ENCODE assay signal across 27 cellular contexts in the genomic region with DNA sequence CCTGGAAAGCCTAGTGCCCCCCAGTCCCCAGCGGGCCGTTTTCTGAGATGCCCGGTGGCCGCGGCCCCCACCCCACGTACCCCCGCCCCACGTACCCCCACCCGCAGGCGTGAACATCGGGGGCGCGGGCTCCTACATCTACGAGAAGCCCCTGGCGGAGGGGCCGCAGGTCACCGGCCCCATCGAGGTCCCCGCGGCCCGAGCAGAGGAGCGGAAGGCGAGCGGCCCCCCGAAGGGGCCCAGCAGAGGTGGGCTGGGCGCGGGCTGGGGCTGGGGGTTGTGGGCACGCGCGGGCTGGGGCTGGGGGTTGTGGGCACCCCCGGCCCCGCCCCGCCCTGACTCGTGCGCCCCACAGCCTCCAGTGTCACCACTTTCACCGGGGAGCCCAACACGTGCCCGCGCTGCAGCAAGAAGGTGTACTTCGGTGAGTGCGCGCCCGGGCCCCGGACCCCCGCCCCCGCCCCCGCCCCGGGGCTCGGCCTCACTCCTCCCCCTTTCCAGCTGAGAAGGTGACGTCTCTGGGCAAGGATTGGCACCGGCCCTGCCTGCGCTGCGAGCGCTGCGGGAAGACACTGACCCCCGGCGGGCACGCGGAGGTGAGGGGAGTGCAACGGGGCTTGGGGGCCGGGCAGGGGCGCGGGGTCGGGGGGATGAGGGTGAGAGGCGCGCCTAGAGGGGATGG. TPM values are rescaled to one million over a fixed set of nuclear protein-coding genes. Genes with fewer than 3 reads are reported as not detected.
A peak's percentile ranks its signal among the peaks of the same experiment; 100 is the strongest.
DNase-seq lines count a peak whose midpoint lies in the region; ATAC-seq, FAIRE-seq and TF ChIP-seq lines count a peak whose summit lies in the region.
"Had no signal": no experiment of that assay in that cellular context is flagged by ENCODE, and none has a peak within 500 bp of the region (broad histone marks: within the 10 kb centered on the region; RNA-seq: fewer than 3 reads in every experiment).

No MANE protein-coding gene starts in this region.

- peaks cover 54% of the 10 kb centered on the region for H3K27me3 ChIP-seq in KMS-11 (ENCODE audit: insufficient read depth, low read depth)
- peaks cover 54 to 90% (median 76%) of the 10 kb centered on the region in 4 experiments for H3K27me3 ChIP-seq in H1 (replicated peaks in 1 of 4; ENCODE audit: control insufficient read depth in 3 of 4, extremely low read depth in 1 of 4, insufficient read depth in 3 of 4, low read length in 3 of 4)
- H3K27me3 ChIP-seq in transverse colon: peaks cover 62% of the 10 kb centered on the region
- H3K27me3 ChIP-seq: brain microvascular endothelial cell had no signal

- no peak overlapping the region for H2AK5ac ChIP-seq in H1 (ENCODE audit: low read depth, low read length)

- CTCF ChIA-PET in activated CD4-positive, alpha-beta T cell treated with anti-CD3 and anti-CD28 coated beads for 36 hours (lab: Charles Lee): no interaction called here
- CTCF ChIA-PET in activated CD4-positive, alpha-beta T cell treated with anti-CD3 and anti-CD28 coated beads, Interleukin-2, amount 10 ng/mL, durations not matched to agents 7 days and 5 days (lab: Charles Lee): interaction anchor here (0.8 kb wide), 1 partner anchor 14 kb away, joined by 3 read pairs; no protein-coding TSS in a partner anchor
- CTCF ChIA-PET in H1 (lab: Charles Lee; ENCODE audit: partially characterized antibody): interaction anchor here (0.5 to 1.7 kb wide), 4 partner anchors 11 to 56 kb away, joined by 3 to 6 read pairs (median 4); no protein-coding TSS in a partner anchor

- H3K36me3 Mint-ChIP-seq in activated CD4-positive, alpha-beta T cell treated with anti-CD3 and anti-CD28 coated beads for 36 hours (ENCODE audit: low read depth): no peaks in the 10 kb centered on the region
- H3K36me3 Mint-ChIP-seq in activated CD4-positive, alpha-beta T cell treated with anti-CD3 and anti-CD28 coated beads, Interleukin-2, amount 10 ng/mL, durations not matched to agents 7 days and 5 days (ENCODE audit: low read depth): peaks cover 4% of the 10 kb centered on the region
- H3K36me3 Mint-ChIP-seq in nephron progenitor cell (ENCODE audit: low read depth): no peaks in the 10 kb centered on the region

- in situ Hi-C loops in transverse colon (cut with MboI; ENCODE audit: low pct_ligation_motif_present in 1 of 4, low pct_unique_long_range_greater_than_20kb in 1 of 4, low sequenced_read_pairs in 3 of 4): no loop called here

- no peak overlapping the region for H3K56ac ChIP-seq in H1 (replicated peaks; ENCODE audit: insufficient read length, low read depth, low read length)

- H3K4me3 ChIP-seq in KMS-11 (IDR thresholded peaks at IDR 0.05; ENCODE audit: insufficient read depth, low read depth, low read length) (no peak overlapping the region), H1 (ENCODE audit: extremely low read depth in 1 of 4, insufficient read depth in 2 of 4, low read depth in 3 of 4, low read length in 4 of 4) (peak overlapping the region in 2 of 4 experiments; percentile 6 to 53; a peak in 4 of 8 replicates), transverse colon (no peak overlapping the region)
- H3K4me3 ChIP-seq: BLaER1 treated with 17β-estradiol and CSF1 and Interleukin-3, amounts not matched to agents 10 nM and 100 nM; GM12878 had no signal

- peaks cover 13% of the 10 kb centered on the region; the same call in 1 of the 2 replicates for H3K23me2 ChIP-seq in H1 (ENCODE audit: low read depth, low read length)

- DNase-seq in activated CD4-positive, alpha-beta T cell treated with anti-CD3 and anti-CD28 coated beads for 36 hours: peak; percentile 13
- DNase-seq in activated CD4-positive, alpha-beta T cell treated with anti-CD3 and anti-CD28 coated beads, Interleukin-2, amount 10 ng/mL, durations not matched to agents 7 days and 5 days: no peak
- no peak for DNase-seq in H1 (ENCODE audit: low read depth in 1 of 2, low spot score in 2 of 2)
- peak; percentile 48 for DNase-seq in nephron progenitor cell
- DNase-seq in transverse colon: no peak
- DNase-seq: activated naive CD8-positive, alpha-beta T cell treated with anti-CD3 and anti-CD28 coated beads, Interleukin-2, amount 50 U/mL, for 24 hours; brain microvascular endothelial cell; DMS153; HCEC 1CT; mammary epithelial cell; naive B cell; NCI-H1417 treated with DMSO at 0.1 percent for 48 hours; NCI-H524 treated with DMSO at 0.1 percent for 48 hours; SHP77 treated with DMSO at 0.1 percent for 48 hours; stimulated activated CD4-positive, alpha-beta T cell treated with anti-CD3 and anti-CD28 coated beads, Interleukin-2, amount 100 ng/mL, for 24 hours; stimulated activated naive CD8-positive, alpha-beta T cell treated with anti-CD3 and anti-CD28 coated beads, Interleukin-15, amount 100 ng/mL, for 72 hours had no signal

- POLR2A ChIA-PET in activated CD4-positive, alpha-beta T cell treated with anti-CD3 and anti-CD28 coated beads for 36 hours (lab: Charles Lee): no interaction called here
- POLR2A ChIA-PET in activated CD4-positive, alpha-beta T cell treated with anti-CD3 and anti-CD28 coated beads, Interleukin-2, amount 10 ng/mL, durations not matched to agents 7 days and 5 days (lab: Charles Lee): no interaction called here
- POLR2A ChIA-PET in H1 (lab: Charles Lee; ENCODE audit: partially characterized antibody): no interaction called here

- peaks cover 5% of the 10 kb centered on the region for H3K27me3 Mint-ChIP-seq in activated CD4-positive, alpha-beta T cell treated with anti-CD3 and anti-CD28 coated beads for 36 hours
- H3K27me3 Mint-ChIP-seq in activated CD4-positive, alpha-beta T cell treated with anti-CD3 and anti-CD28 coated beads, Interleukin-2, amount 10 ng/mL, durations not matched to agents 7 days and 5 days: peaks cover 29% of the 10 kb centered on the region
- peaks cover 64% of the 10 kb centered on the region for H3K27me3 Mint-ChIP-seq in nephron progenitor cell (ENCODE audit: low read depth, poor library complexity)

- FAIRE-seq in H1 (lab: Jason Lieb, UNC): no peak
- FAIRE-seq: A204.1, GM12878, GM19239, islet of Langerhans had no signal

- H2BK5ac ChIP-seq in H1 (ENCODE audit: low read depth, low read length): no peak overlapping the region

- H3K4me1 Mint-ChIP-seq in activated CD4-positive, alpha-beta T cell treated with anti-CD3 and anti-CD28 coated beads for 36 hours: peaks cover 30% of the 10 kb centered on the region
- peaks cover 33% of the 10 kb centered on the region for H3K4me1 Mint-ChIP-seq in activated CD4-positive, alpha-beta T cell treated with anti-CD3 and anti-CD28 coated beads, Interleukin-2, amount 10 ng/mL, durations not matched to agents 7 days and 5 days
- H3K4me1 Mint-ChIP-seq in nephron progenitor cell: peaks cover 30% of the 10 kb centered on the region

- no peaks in the 10 kb centered on the region for H3K79me2 ChIP-seq in KMS-11 (ENCODE audit: insufficient read depth, low read depth)
- no peaks in the 10 kb centered on the region for H3K79me2 ChIP-seq in H1 (ENCODE audit: control insufficient read depth in 1 of 2, insufficient read depth in 2 of 2, low read length in 2 of 2)

- no peak overlapping the region for H2BK120ac ChIP-seq in H1 (replicated peaks; ENCODE audit: low read depth, low read length)

- intact Hi-C loops in activated CD4-positive, alpha-beta T cell treated with anti-CD3 and anti-CD28 coated beads for 36 hours (cut with DNase I, micrococcal nuclease): no loop called here
- intact Hi-C loops in transverse colon (cut with DNase I; ENCODE audit: low total_unique reads): no loop called here

- ATAC-seq in activated CD4-positive, alpha-beta T cell treated with anti-CD3 and anti-CD28 coated beads for 36 hours: no peak
- ATAC-seq in GM19455 (IDR thresholded peaks at IDR 0.05; ENCODE audit: unreplicated experiment) (no peak), HG03159 (IDR thresholded peaks at IDR 0.05; ENCODE audit: unreplicated experiment) (no peak)
- ATAC-seq: activated naive CD8-positive, alpha-beta T cell treated with anti-CD3 and anti-CD28 coated beads, Interleukin-2, amount 50 U/mL, for 24 hours; GM12878; stimulated activated naive CD8-positive, alpha-beta T cell treated with anti-CD3 and anti-CD28 coated beads, Interleukin-15, amount 100 ng/mL, for 72 hours had no signal

- no peak overlapping the region for H4K5ac ChIP-seq in H1 (ENCODE audit: insufficient read length, low read depth, low read length)

- H2BK15ac ChIP-seq in H1 (ENCODE audit: low read length): no peak overlapping the region

- H2BK12ac ChIP-seq in H1 (ENCODE audit: low read depth, low read length): no peak overlapping the region

- H3K4ac ChIP-seq in H1 (replicated peaks; ENCODE audit: insufficient read length, low read depth, low read length): no peak overlapping the region

- no peak for TF ChIP-seq RAD21 in H1 (IDR thresholded peaks at IDR 0.05 in 1 of 2, conservative IDR thresholded peaks at IDR 0.05 in 1 of 2; ENCODE audit: low read depth in 2 of 2, low read length in 2 of 2)

- H3K9me3 Mint-ChIP-seq in activated CD4-positive, alpha-beta T cell treated with anti-CD3 and anti-CD28 coated beads for 36 hours (ENCODE audit: low read depth): no peaks in the 10 kb centered on the region
- no peaks in the 10 kb centered on the region for H3K9me3 Mint-ChIP-seq in activated CD4-positive, alpha-beta T cell treated with anti-CD3 and anti-CD28 coated beads, Interleukin-2, amount 10 ng/mL, durations not matched to agents 7 days and 5 days
- peaks cover 3% of the 10 kb centered on the region for H3K9me3 Mint-ChIP-seq in nephron progenitor cell
- H3K9me3 Mint-ChIP-seq: activated naive CD8-positive, alpha-beta T cell treated with anti-CD3 and anti-CD28 coated beads, Interleukin-2, amount 50 U/mL, for 24 hours; activated T-helper 1 cell treated with anti-CD3 and anti-CD28 coated beads, Interleukin-12 subunit alpha, Interleukin-12 subunit beta, Interleukin-2, Interleukin-4 antibody, amounts not matched to agents 30 ng/mL and 10 ng/mL and 1 ng/mL, durations not matched to agents 14 hours and 24 hours and 36 hours; T-helper 1 cell treated with Interleukin-12 subunit alpha and Interleukin-12 subunit beta and Interleukin-4 antibody, amounts not matched to agents 30 μg/mL and 1 μg/mL, for 36 hours had no signal

- H3K27ac ChIP-seq in KMS-11 (no peak overlapping the region), H1 (ENCODE audit: low read depth, low read length) (no peak overlapping the region), transverse colon (no peak overlapping the region)
- H3K27ac ChIP-seq: BLaER1 treated with 17β-estradiol and CSF1 and Interleukin-3, amounts not matched to agents 10 nM and 100 nM; brain microvascular endothelial cell had no signal

- no peak overlapping the region for H3K23ac ChIP-seq in H1 (ENCODE audit: insufficient read length)

- H3K14ac ChIP-seq in H1 (ENCODE audit: insufficient read length): no peak overlapping the region

- no peak overlapping the region for H3K18ac ChIP-seq in H1 (ENCODE audit: extremely low read depth, low read length)

- H3K4me1 ChIP-seq in KMS-11 (ENCODE audit: low read depth, poor library complexity, severe bottlenecking) (peaks cover 43% of the 10 kb centered on the region), H1 (replicated peaks in 1 of 4; ENCODE audit: control insufficient read depth in 3 of 4, insufficient read depth in 4 of 4, low read length in 3 of 4) (peaks cover 0 to 49% (median 32%) of the 10 kb centered on the region in 4 experiments; a peak in 6 of 7 replicates), transverse colon (peaks cover 45 to 82% (median 65%) of the 10 kb centered on the region in 4 donors)

- WGBS in H1 (ENCODE audit: extremely low coverage in 1 of 2, insufficient coverage in 1 of 2, insufficient read length in 1 of 2, insufficient replicate concordance in 2 of 2, low coverage in 1 of 2, low lambda C conversion rate in 2 of 2, missing lambda C conversion rate in 1 of 2), 2 experiments: 3% methylated on average over 5 of the region's 66 CpGs; no CpG with 5 or more reads in 1 of the 2 experiments
- WGBS in transverse colon (ENCODE audit: low coverage in 1 of 2), 2 donors: 63% methylated on average over 30 of the region's 66 CpGs; no CpG with 5 or more reads in 1 of the 2 donors

- no peak overlapping the region for H3K27ac Mint-ChIP-seq in activated CD4-positive, alpha-beta T cell treated with anti-CD3 and anti-CD28 coated beads for 36 hours
- no peak overlapping the region for H3K27ac Mint-ChIP-seq in activated CD4-positive, alpha-beta T cell treated with anti-CD3 and anti-CD28 coated beads, Interleukin-2, amount 10 ng/mL, durations not matched to agents 7 days and 5 days
- no peak overlapping the region for H3K27ac Mint-ChIP-seq in nephron progenitor cell
- H3K27ac Mint-ChIP-seq: activated naive CD8-positive, alpha-beta T cell treated with anti-CD3 and anti-CD28 coated beads, Interleukin-2, amount 50 U/mL, for 24 hours; stimulated activated naive CD8-positive, alpha-beta T cell treated with anti-CD3 and anti-CD28 coated beads, Interleukin-15, amount 100 ng/mL, for 72 hours; T-helper 1 cell treated with Interleukin-12 subunit alpha and Interleukin-12 subunit beta and Interleukin-4 antibody, amounts not matched to agents 30 μg/mL and 1 μg/mL, for 36 hours had no signal

- H3K36me3 ChIP-seq in KMS-11 (ENCODE audit: insufficient read depth) (no peaks in the 10 kb centered on the region), H1 (ENCODE audit: control insufficient read depth in 2 of 4, insufficient read depth in 4 of 4, low read length in 3 of 4) (peaks cover 0 to 3% (median 0%) of the 10 kb centered on the region in 4 experiments; a peak in 1 of 8 replicates), transverse colon (no peaks in the 10 kb centered on the region)
- H3K36me3 ChIP-seq: BLaER1 treated with 17β-estradiol and CSF1 and Interleukin-3, amounts not matched to agents 10 nM and 100 nM; brain microvascular endothelial cell had no signal

- TF ChIP-seq EP300 in H1 (IDR thresholded peaks at IDR 0.05; ENCODE audit: borderline replicate concordance in 1 of 2, low read depth in 2 of 2, low read length in 2 of 2) (no peak), transverse colon (IDR thresholded peaks at IDR 0.05; ENCODE audit: low read depth) (no peak)

- H2AFZ ChIP-seq in KMS-11 (ENCODE audit: low read depth) (no peak overlapping the region), H1 (ENCODE audit: low read length) (no peak overlapping the region)

- H4K91ac ChIP-seq in H1 (replicated peaks; ENCODE audit: insufficient read length, low read length): no peak overlapping the region

- H4K8ac ChIP-seq in H1 (ENCODE audit: extremely low read depth, insufficient read depth, low read length): no peak overlapping the region

- no peak overlapping the region for H2BK20ac ChIP-seq in H1 (ENCODE audit: low read length)

- H3K4me2 ChIP-seq in KMS-11: peak overlapping the region; percentile 39; the same call in 1 of the 2 replicates
- H3K4me2 ChIP-seq in H1 (ENCODE audit: insufficient read depth in 1 of 2, low read depth in 2 of 2, low read length in 2 of 2): peak overlapping the region; percentile 58 to 72

- no peak overlapping the region for H3K9ac ChIP-seq in KMS-11
- no peak overlapping the region for H3K9ac ChIP-seq in H1 (replicated peaks in 1 of 4; ENCODE audit: extremely low read depth in 1 of 4, low read depth in 3 of 4, low read length in 3 of 4)
- H3K9ac ChIP-seq: BLaER1 treated with 17β-estradiol and CSF1 and Interleukin-3, amounts not matched to agents 10 nM and 100 nM had no signal

- H3K9me3 ChIP-seq in H1 (ENCODE audit: insufficient read depth in 2 of 2, low read depth in 1 of 2, low read length in 1 of 2) (no peaks in the 10 kb centered on the region), transverse colon (no peaks in the 10 kb centered on the region)

- H4K20me1 ChIP-seq in KMS-11 (ENCODE audit: insufficient read depth): no peaks in the 10 kb centered on the region
- peaks cover 4 to 9% of the 10 kb centered on the region in 2 experiments for H4K20me1 ChIP-seq in H1 (replicated peaks in 1 of 2; ENCODE audit: control insufficient read depth in 1 of 2, insufficient read depth in 2 of 2, low read length in 2 of 2)

- no peak for TF ChIP-seq POLR2A in H1 (IDR thresholded peaks at IDR 0.05; ENCODE audit: control extremely low read depth in 1 of 2, low read depth in 2 of 2, low read length in 2 of 2)
- TF ChIP-seq POLR2A in transverse colon (IDR thresholded peaks at IDR 0.05): no peak

- H3K79me1 ChIP-seq in H1 (ENCODE audit: low read depth, low read length): no peaks in the 10 kb centered on the region

- TF ChIP-seq CTCF in KMS-11 (conservative IDR thresholded peaks at IDR 0.05; ENCODE audit: low read depth, low read length): no peak
- TF ChIP-seq CTCF in H1 (IDR thresholded peaks at IDR 0.05; ENCODE audit: control extremely low read depth in 1 of 3, insufficient read depth in 1 of 3, low read depth in 1 of 3, low read length in 3 of 3): no peak
- no peak for TF ChIP-seq CTCF in nephron progenitor cell (IDR thresholded peaks at IDR 0.05)
- TF ChIP-seq CTCF in transverse colon (IDR thresholded peaks at IDR 0.05): no peak

- H3K4me3 Mint-ChIP-seq in activated CD4-positive, alpha-beta T cell treated with anti-CD3 and anti-CD28 coated beads for 36 hours: no peak overlapping the region
- H3K4me3 Mint-ChIP-seq in activated CD4-positive, alpha-beta T cell treated with anti-CD3 and anti-CD28 coated beads, Interleukin-2, amount 10 ng/mL, durations not matched to agents 7 days and 5 days: no peak overlapping the region
- no peak overlapping the region for H3K4me3 Mint-ChIP-seq in nephron progenitor cell
- H3K4me3 Mint-ChIP-seq: activated naive CD8-positive, alpha-beta T cell treated with anti-CD3 and anti-CD28 coated beads, Interleukin-2, amount 50 U/mL, for 24 hours; activated T-helper 1 cell treated with anti-CD3 and anti-CD28 coated beads, Interleukin-12 subunit alpha, Interleukin-12 subunit beta, Interleukin-2, Interleukin-4 antibody, amounts not matched to agents 30 ng/mL and 10 ng/mL and 1 ng/mL, durations not matched to agents 14 hours and 24 hours and 36 hours; T-helper 1 cell treated with Interleukin-12 subunit alpha and Interleukin-12 subunit beta and Interleukin-4 antibody, amounts not matched to agents 30 μg/mL and 1 μg/mL, for 36 hours had no signal

RNA-seq across cellular contexts. Expression of gene CRIP2, which starts 4.1 kb away (rescaled TPM):
- 1 to 10 TPM; 1.1 to 1.2 TPM for total RNA-seq in activated CD4-positive, alpha-beta T cell treated with anti-CD3 and anti-CD28 coated beads for 36 hours
- total RNA-seq in activated CD4-positive, alpha-beta T cell treated with anti-CD3 and anti-CD28 coated beads, Interleukin-2, amount 10 ng/mL, durations not matched to agents 7 days and 5 days: 1 to 10 TPM in 1 of 2 experiments, under 1 TPM in 1; 0.64 to 1.8 TPM
- total RNA-seq in H1 (2021; fragmentation: NEBNext Ultra II Directional; extraction: Animal tissue kit (Norgen Biotek cat#: 25700)): 4.0 and 4.2 TPM in 2 replicates
- 13.5 and 28.4 TPM in 2 replicates for polyA plus RNA-seq in H1 (2011; rRNA removed)
- 11.7 TPM for polyA plus RNA-seq in H1 (2011; cell fraction: cytosol; rRNA removed)
- polyA plus RNA-seq in H1 (2011; cell fraction: nucleus; rRNA removed): 18.2 TPM
- 6.1 to 9.1 TPM (median 7.6 TPM) in 4 replicates for polyA plus RNA-seq in H1 (2012, experiment 1 of 2)
- polyA plus RNA-seq in H1 (2012, experiment 2 of 2): 5.1 TPM
- polyA plus RNA-seq in H1 (2013, experiment 1 of 2): 6.7 TPM
- polyA plus RNA-seq in H1 (2013, experiment 2 of 2): 7.7 TPM
- polyA minus RNA-seq in H1 (2011; rRNA and poly(A)+ RNA removed): 0.76 and 0.83 TPM in 2 replicates
- 3.4 TPM for polyA minus RNA-seq in H1 (2011; cell fraction: cytosol; rRNA and poly(A)+ RNA removed)
- polyA minus RNA-seq in H1 (2011; cell fraction: nucleus; rRNA and poly(A)+ RNA removed): 3.5 TPM
- total RNA-seq in transverse colon: 10 to 100 TPM; 11.2 to 67.3 (median 22.4) TPM
- total RNA-seq: activated T-helper 1 cell treated with anti-CD3 and anti-CD28 coated beads, Interleukin-12 subunit alpha, Interleukin-12 subunit beta, Interleukin-2, Interleukin-4 antibody, amounts not matched to agents 30 ng/mL and 10 ng/mL and 1 ng/mL, durations not matched to agents 14 hours and 24 hours and 36 hours; OCI-LY7 had no signal

RNA-seq across cellular contexts. Expression of gene CRIP1, which starts 7.9 kb away (rescaled TPM):
- total RNA-seq in activated CD4-positive, alpha-beta T cell treated with anti-CD3 and anti-CD28 coated beads for 36 hours: 100 to 1,000 TPM; 182 to 186 TPM
- total RNA-seq in activated CD4-positive, alpha-beta T cell treated with anti-CD3 and anti-CD28 coated beads, Interleukin-2, amount 10 ng/mL, durations not matched to agents 7 days and 5 days: 100 to 1,000 TPM; 702 to 753 TPM
- total RNA-seq in H1 (2021; fragmentation: NEBNext Ultra II Directional; extraction: Animal tissue kit (Norgen Biotek cat#: 25700)): 1.2 and 2.4 TPM in 2 replicates
- polyA plus RNA-seq in H1 (2011; rRNA removed): 2.2 and 5.3 TPM in 2 replicates
- polyA plus RNA-seq in H1 (2011; cell fraction: cytosol; rRNA removed): 3.1 TPM
- polyA plus RNA-seq in H1 (2011; cell fraction: nucleus; rRNA removed): 5.1 TPM
- 4.4 to 8.5 TPM (median 6.3 TPM) in 4 replicates for polyA plus RNA-seq in H1 (2012, experiment 1 of 2)
- 8.2 TPM for polyA plus RNA-seq in H1 (2012, experiment 2 of 2)
- polyA plus RNA-seq in H1 (2013, experiment 1 of 2): 7.6 TPM
- polyA plus RNA-seq in H1 (2013, experiment 2 of 2): 8.4 TPM
- polyA minus RNA-seq in H1 (2011; rRNA and poly(A)+ RNA removed): 0.63 TPM in 1 of 2 replicates, not detected in the other
- 6.4 TPM for polyA minus RNA-seq in H1 (2011; cell fraction: cytosol; rRNA and poly(A)+ RNA removed)
- polyA minus RNA-seq in H1 (2011; cell fraction: nucleus; rRNA and poly(A)+ RNA removed): 5.2 TPM
- 100 to 1,000 TPM in 1 of 4 donors, 10 to 100 TPM in 2, not detected in 1; 16.9 to 246 (median 63.0) TPM for total RNA-seq in transverse colon

RNA-seq across cellular contexts. Expression of gene TEDC1, which starts 12.3 kb away (rescaled TPM):
- total RNA-seq in activated CD4-positive, alpha-beta T cell treated with anti-CD3 and anti-CD28 coated beads for 36 hours: 10 to 100 TPM; 21.7 to 31.8 TPM
- 10 to 100 TPM; 40.7 to 53.2 TPM for total RNA-seq in activated CD4-positive, alpha-beta T cell treated with anti-CD3 and anti-CD28 coated beads, Interleukin-2, amount 10 ng/mL, durations not matched to agents 7 days and 5 days
- total RNA-seq in H1 (2021; fragmentation: NEBNext Ultra II Directional; extraction: Animal tissue kit (Norgen Biotek cat#: 25700)): 5.6 and 6.4 TPM in 2 replicates
- polyA plus RNA-seq in H1 (2011; rRNA removed): 14.8 and 22.8 TPM in 2 replicates
- polyA plus RNA-seq in H1 (2011; cell fraction: cytosol; rRNA removed): 21.7 TPM
- polyA plus RNA-seq in H1 (2011; cell fraction: nucleus; rRNA removed): 43.3 TPM
- polyA plus RNA-seq in H1 (2012, experiment 1 of 2): 5.9 to 19.5 TPM (median 16.0 TPM) in 4 replicates
- 10.3 TPM for polyA plus RNA-seq in H1 (2012, experiment 2 of 2)
- 5.8 TPM for polyA plus RNA-seq in H1 (2013, experiment 1 of 2)
- 6.2 TPM for polyA plus RNA-seq in H1 (2013, experiment 2 of 2)
- 4.2 and 8.8 TPM in 2 replicates for polyA minus RNA-seq in H1 (2011; rRNA and poly(A)+ RNA removed)
- 9.1 TPM for polyA minus RNA-seq in H1 (2011; cell fraction: cytosol; rRNA and poly(A)+ RNA removed)
- polyA minus RNA-seq in H1 (2011; cell fraction: nucleus; rRNA and poly(A)+ RNA removed): 18.9 TPM
- 10 to 100 TPM; 10.8 to 52.9 (median 29.5) TPM for total RNA-seq in transverse colon

RNA-seq across cellular contexts. Expression of gene TMEM121, which starts 47.6 kb away (rescaled TPM):
- 1 to 10 TPM; 7.2 to 9.2 TPM for total RNA-seq in activated CD4-positive, alpha-beta T cell treated with anti-CD3 and anti-CD28 coated beads for 36 hours
- 1 to 10 TPM; 4.6 TPM for total RNA-seq in activated CD4-positive, alpha-beta T cell treated with anti-CD3 and anti-CD28 coated beads, Interleukin-2, amount 10 ng/mL, durations not matched to agents 7 days and 5 days
- not detected in 2 replicates for total RNA-seq in H1 (2021; fragmentation: NEBNext Ultra II Directional; extraction: Animal tissue kit (Norgen Biotek cat#: 25700))
- 1.9 and 2.4 TPM in 2 replicates for polyA plus RNA-seq in H1 (2011; rRNA removed)
- polyA plus RNA-seq in H1 (2011; cell fraction: cytosol; rRNA removed): 1.8 TPM
- 1.7 TPM for polyA plus RNA-seq in H1 (2011; cell fraction: nucleus; rRNA removed)
- polyA plus RNA-seq in H1 (2012, experiment 1 of 2): 0.48 to 0.85 TPM (median 0.71 TPM) in 4 replicates
- 0.55 TPM for polyA plus RNA-seq in H1 (2012, experiment 2 of 2)
- polyA plus RNA-seq in H1 (2013, experiment 1 of 2): 0.85 TPM
- polyA plus RNA-seq in H1 (2013, experiment 2 of 2): 0.77 TPM
- 0.16 and 0.59 TPM in 2 replicates for polyA minus RNA-seq in H1 (2011; rRNA and poly(A)+ RNA removed)
- 1.8 TPM for polyA minus RNA-seq in H1 (2011; cell fraction: cytosol; rRNA and poly(A)+ RNA removed)
- polyA minus RNA-seq in H1 (2011; cell fraction: nucleus; rRNA and poly(A)+ RNA removed): 1.8 TPM
- under 1 TPM in 2 of 4 donors, not detected in 2; 0.48 to 0.96 TPM for total RNA-seq in transverse colon

RNA-seq across cellular contexts. Expression of gene MTA1, which starts 59.1 kb away (rescaled TPM):
- total RNA-seq in activated CD4-positive, alpha-beta T cell treated with anti-CD3 and anti-CD28 coated beads for 36 hours: 100 to 1,000 TPM; 136 to 152 TPM
- total RNA-seq in activated CD4-positive, alpha-beta T cell treated with anti-CD3 and anti-CD28 coated beads, Interleukin-2, amount 10 ng/mL, durations not matched to agents 7 days and 5 days: 100 to 1,000 TPM; 119 to 131 TPM
- 217 and 221 TPM in 2 replicates for total RNA-seq in H1 (2021; fragmentation: NEBNext Ultra II Directional; extraction: Animal tissue kit (Norgen Biotek cat#: 25700))
- polyA plus RNA-seq in H1 (2011; rRNA removed): 73.9 and 159 TPM in 2 replicates
- polyA plus RNA-seq in H1 (2011; cell fraction: cytosol; rRNA removed): 107 TPM
- 578 TPM for polyA plus RNA-seq in H1 (2011; cell fraction: nucleus; rRNA removed)
- 172 to 212 TPM (median 181 TPM) in 4 replicates for polyA plus RNA-seq in H1 (2012, experiment 1 of 2)
- 113 TPM for polyA plus RNA-seq in H1 (2012, experiment 2 of 2)
- polyA plus RNA-seq in H1 (2013, experiment 1 of 2): 173 TPM
- polyA plus RNA-seq in H1 (2013, experiment 2 of 2): 167 TPM
- 58.7 and 60.2 TPM in 2 replicates for polyA minus RNA-seq in H1 (2011; rRNA and poly(A)+ RNA removed)
- polyA minus RNA-seq in H1 (2011; cell fraction: cytosol; rRNA and poly(A)+ RNA removed): 171 TPM
- polyA minus RNA-seq in H1 (2011; cell fraction: nucleus; rRNA and poly(A)+ RNA removed): 231 TPM
- 100 to 1,000 TPM in 2 of 4 donors, 10 to 100 TPM in 2; 79.4 to 293 (median 106) TPM for total RNA-seq in transverse colon

Comparison
In these comparisons a context has a peak if more than half of its experiments do, and no peak if none do; other contexts are left out.
1. DNase-seq: peak in activated CD4-positive, alpha-beta T cell treated with anti-CD3 and anti-CD28 coated beads for 36 hours (single experiment) and nephron progenitor cell (single experiment); none in activated CD4-positive, alpha-beta T cell treated with anti-CD3 and anti-CD28 coated beads, Interleukin-2, amount 10 ng/mL, durations not matched to agents 7 days and 5 days (single experiment), H1 (0 of 2) and transverse colon (single experiment).